ENCODE assay signal across 8 cellular contexts in the genomic region with DNA sequence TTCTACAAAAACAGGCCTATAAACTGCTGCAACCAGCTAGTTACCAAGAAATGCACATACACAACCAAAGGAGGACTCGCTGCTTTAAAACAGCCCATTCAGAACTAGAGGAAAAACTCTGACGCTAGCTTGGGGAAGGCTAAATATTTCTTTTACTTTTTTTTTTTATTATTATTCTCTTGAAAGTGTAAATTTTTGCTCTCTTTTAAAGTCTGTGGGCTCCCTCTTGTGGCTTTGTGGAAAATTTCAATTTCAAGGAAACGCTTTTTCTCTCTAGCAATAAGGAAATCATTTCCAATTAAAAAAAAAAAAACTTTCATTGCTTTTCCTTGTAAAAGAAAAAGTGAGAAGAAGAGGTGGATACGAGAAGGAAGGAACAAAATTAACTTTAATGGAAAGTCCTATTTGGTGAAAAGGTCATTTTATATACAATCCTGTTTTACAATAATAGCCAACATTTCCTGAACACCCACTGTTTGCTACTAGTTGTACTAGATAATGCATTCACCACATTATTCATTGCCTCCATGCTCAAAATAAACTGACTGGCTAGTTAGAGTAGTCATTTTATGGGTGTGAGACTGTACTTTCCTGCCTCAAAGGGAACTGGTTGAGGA. TPM values are rescaled to one million over a fixed set of nuclear protein-coding genes. Genes with fewer than 3 reads are reported as not detected.
DNase-seq lines count a peak whose midpoint lies in the region; ATAC-seq and TF ChIP-seq lines count a peak whose summit lies in the region.

No MANE protein-coding gene starts in this region.

- no peaks in the 10 kb centered on the region for H3K27me3 Mint-ChIP-seq in CD4-positive, alpha-beta memory T cell

- H3K4me1 ChIP-seq in cardiac muscle cell (ENCODE audit: low read depth): peaks cover 47% of the 10 kb centered on the region
- H3K4me1 ChIP-seq in right cardiac atrium (ENCODE audit: control insufficient read depth, insufficient read depth, low read length): no peaks in the 10 kb centered on the region
- H3K4me1 ChIP-seq in OCI-LY1 (ENCODE audit: insufficient read depth, low read length, severe bottlenecking): no peaks in the 10 kb centered on the region
- no peaks in the 10 kb centered on the region for H3K4me1 ChIP-seq in CD4-positive, alpha-beta memory T cell (ENCODE audit: insufficient read depth, low read length)

- H3K4me3 ChIP-seq in cardiac muscle cell (no peak overlapping the region), right cardiac atrium (ENCODE audit: low read length) (no peak overlapping the region), OCI-LY1 (ENCODE audit: low read depth, low read length, poor library complexity, severe bottlenecking) (no peak overlapping the region)
- H3K4me3 ChIP-seq in CD4-positive, alpha-beta memory T cell (ENCODE audit: low read length in 2 of 2): no peak overlapping the region

- no peak overlapping the region for H3K27ac Mint-ChIP-seq in CD4-positive, alpha-beta memory T cell

- H3K27me3 ChIP-seq in cardiac muscle cell (no peaks in the 10 kb centered on the region), right cardiac atrium (ENCODE audit: control insufficient read depth, insufficient read depth) (no peaks in the 10 kb centered on the region), OCI-LY1 (ENCODE audit: insufficient read depth, low read length) (no peaks in the 10 kb centered on the region)
- no peaks in the 10 kb centered on the region for H3K27me3 ChIP-seq in CD4-positive, alpha-beta memory T cell (ENCODE audit: insufficient read depth, low read length)

- peak; percentile 62 for TF ChIP-seq CTCF in cardiac muscle cell (IDR thresholded peaks at IDR 0.05; ENCODE audit: low read depth, low read length)
- peak; percentile 42 for TF ChIP-seq CTCF in OCI-LY1 (IDR thresholded peaks at IDR 0.05; ENCODE audit: low read length)

- POLR2A ChIA-PET in CD4-positive, alpha-beta memory T cell (lab: Charles Lee; ENCODE audit: partially characterized antibody): no interaction called here

- no peaks in the 10 kb centered on the region for H3F3A ChIP-seq in OCI-LY1 (ENCODE audit: insufficient read depth, low read length)

- H3K9me3 Mint-ChIP-seq in CD4-positive, alpha-beta memory T cell: peaks cover 0 to 2% (median 0%) of the 10 kb centered on the region in 8 donors

- no peak overlapping the region for H3K9ac ChIP-seq in OCI-LY1 (ENCODE audit: low read length)

- ATAC-seq in right cardiac atrium: no peak

- H3K9me3 ChIP-seq in cardiac muscle cell (ENCODE audit: low read depth): no peaks in the 10 kb centered on the region
- H3K9me3 ChIP-seq in right cardiac atrium (ENCODE audit: control insufficient read depth, low read length): no peaks in the 10 kb centered on the region
- no peaks in the 10 kb centered on the region for H3K9me3 ChIP-seq in OCI-LY1 (ENCODE audit: low read length)
- no peaks in the 10 kb centered on the region for H3K9me3 ChIP-seq in CD4-positive, alpha-beta memory T cell (ENCODE audit: control insufficient read depth in 1 of 2, low read length in 2 of 2)

- no peaks in the 10 kb centered on the region for H3K79me2 ChIP-seq in OCI-LY1 (ENCODE audit: insufficient read depth, low read length)

- DNase-seq in cardiac muscle cell (ENCODE audit: low read depth in 1 of 2, low spot score in 1 of 2) (peak; percentile 49 to 63), right cardiac atrium (no peak), fibroblast of gingiva (ENCODE audit: low read depth) (peak; percentile 47), putamen (ENCODE audit: low spot score) (peak; percentile 72), hepatic stellate cell (ENCODE audit: low spot score) (no peak), DMS79 (lab: John Stamatoyannopoulos, UW) (no peak)
- no peak for DNase-seq in CD4-positive, alpha-beta memory T cell

- H3K9me2 ChIP-seq in OCI-LY1 (ENCODE audit: low read depth, low read length): no peaks in the 10 kb centered on the region

- H3K36me3 ChIP-seq in cardiac muscle cell: peaks cover 37% of the 10 kb centered on the region
- no peaks in the 10 kb centered on the region for H3K36me3 ChIP-seq in OCI-LY1 (ENCODE audit: insufficient read depth, low read length)
- no peaks in the 10 kb centered on the region for H3K36me3 ChIP-seq in CD4-positive, alpha-beta memory T cell (ENCODE audit: insufficient read depth, low read length)

- no peak overlapping the region for H2AFZ ChIP-seq in OCI-LY1 (ENCODE audit: low read length)

- CTCF ChIA-PET in CD4-positive, alpha-beta memory T cell (lab: Charles Lee; ENCODE audit: partially characterized antibody): no interaction called here

- H3K4me1 Mint-ChIP-seq in CD4-positive, alpha-beta memory T cell: no peaks in the 10 kb centered on the region

- peak overlapping the region; percentile 81 for H3K27ac ChIP-seq in cardiac muscle cell
- no peak overlapping the region for H3K27ac ChIP-seq in right cardiac atrium (ENCODE audit: low read length)
- no peak overlapping the region for H3K27ac ChIP-seq in OCI-LY1 (ENCODE audit: low read depth, low read length, poor library complexity, severe bottlenecking)
- no peak overlapping the region for H3K27ac ChIP-seq in CD4-positive, alpha-beta memory T cell (ENCODE audit: low read depth, low read length)

- H4K20me1 ChIP-seq in OCI-LY1 (ENCODE audit: insufficient read depth, low read length): no peaks in the 10 kb centered on the region

- H3K4me3 Mint-ChIP-seq in CD4-positive, alpha-beta memory T cell: no peak overlapping the region

- no peaks in the 10 kb centered on the region for H3K36me3 Mint-ChIP-seq in CD4-positive, alpha-beta memory T cell

- intact Hi-C loops in right cardiac atrium (cut with DNase I): loop anchor here (2.0 to 10.0 kb wide), 3 partner anchors 254 to 256 kb away; no protein-coding TSS in a partner anchor
- intact Hi-C loops in CD4-positive, alpha-beta memory T cell (cut with micrococcal nuclease): loop anchor here (5.0 kb wide), 1 partner anchor 786 kb away; no protein-coding TSS in a partner anchor

- WGBS in right cardiac atrium: 18% methylated on average over 4 of the region's 4 CpGs

- no peak overlapping the region for H3K4me2 ChIP-seq in OCI-LY1 (ENCODE audit: low read length)

RNA-seq across cellular contexts. Expression of a gene that starts 51.2 kb away (rescaled TPM):
- 0.06 TPM in 1 of 2 replicates, not detected in the other for total RNA-seq in cardiac muscle cell
- not detected in 2 replicates for polyA plus RNA-seq in cardiac muscle cell
- not detected for total RNA-seq in right cardiac atrium
- not detected for polyA plus RNA-seq in right cardiac atrium
- total RNA-seq in CD4-positive, alpha-beta memory T cell: not detected
- not detected for polyA plus RNA-seq in CD4-positive, alpha-beta memory T cell

Comparison
In these comparisons a context has a peak if more than half of its experiments do, and no peak if none do; other contexts are left out.
1. DNase-seq: peak in cardiac muscle cell (2 of 2), fibroblast of gingiva (single experiment) and putamen (single experiment); none in right cardiac atrium (0 of 3), hepatic stellate cell (single experiment), CD4-positive, alpha-beta memory T cell (0 of 5) and DMS79 (single experiment).